Comparison of ENCODE assay signal across 7 cellular contexts in the genomic region with DNA sequence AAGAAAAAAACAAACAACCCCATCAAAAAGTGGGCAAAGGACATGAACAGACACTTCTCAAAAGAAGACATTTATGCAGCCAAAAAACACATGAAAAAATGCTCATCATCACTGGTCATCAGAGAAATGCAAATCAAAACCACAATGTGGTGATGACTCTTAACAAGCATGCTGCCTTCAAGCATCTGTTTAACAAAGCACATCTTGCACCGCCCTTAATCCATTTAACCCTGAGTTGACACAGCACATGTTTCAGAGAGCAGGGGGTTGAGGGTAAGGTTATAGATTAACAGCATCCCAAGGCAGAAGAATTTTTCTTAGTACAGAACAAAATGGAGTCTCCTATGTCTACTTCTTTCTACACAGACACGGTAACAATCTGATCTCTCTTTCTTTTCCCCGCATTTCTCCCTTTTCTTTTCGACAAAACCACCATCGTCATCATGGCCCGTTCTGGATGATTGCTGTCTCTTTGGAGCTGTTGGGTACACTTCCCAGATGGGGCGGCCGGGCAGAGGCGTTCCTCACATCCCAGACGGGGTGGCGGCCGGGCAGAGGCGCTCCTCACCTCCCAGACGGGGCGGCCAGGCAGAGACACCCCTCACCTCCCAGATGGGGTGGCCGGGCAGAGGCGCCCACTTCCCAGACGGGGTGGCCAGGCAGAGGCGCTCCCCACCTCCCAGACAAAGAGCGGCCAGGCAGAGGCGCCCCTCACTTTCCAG. TPM values are rescaled to one million over a fixed set of nuclear protein-coding genes. Genes with fewer than 3 reads are reported as not detected.
DNase-seq lines count a peak whose midpoint lies in the region; ATAC-seq and TF ChIP-seq lines count a peak whose summit lies in the region.
"Not testable (repeated sequence)": the region's sequence is repeated elsewhere in the genome, so short reads cannot be mapped to it uniquely, and the experiment has no call there.

No MANE protein-coding gene starts in this region.

- intact Hi-C loops in posterior vena cava (cut with DNase I), result loop anchor here (10.0 kb wide), 2 partner anchors 125 to 135 kb away; partner anchors contain the start of gene BAG2 (in 1 of the 2)

- not testable (repeated sequence) for H3K27me3 ChIP-seq in SJSA1 (replicated peaks); brain microvascular endothelial cell (replicated peaks); kidney epithelial cell (ENCODE audit: control insufficient read depth, insufficient read depth, low read length)

- DNase-seq in Daoy (ENCODE audit: low read depth) (peak; percentile 25), brain microvascular endothelial cell (peak; percentile 68), fibroblast of mammary gland (ENCODE audit: low read depth) (peak; percentile 85), kidney epithelial cell (ENCODE audit: low read depth) (peak; percentile 28), posterior vena cava (ENCODE audit: low spot score) (peak; percentile 80)
- not testable (repeated sequence) for DNase-seq in SJSA1 (ENCODE audit: low read depth in 1 of 2, low spot score in 2 of 2)

- 0 out of 2 replicates have a peak overlapping the region, but pooled peaks have one; percentile 12 for H3K27ac ChIP-seq in SJSA1
- H3K27ac ChIP-seq in brain microvascular endothelial cell, result not testable (repeated sequence)

- H3K4me1 ChIP-seq in SJSA1 (replicated peaks), result peaks cover 44% of the 10 kb centered on the region

- in situ Hi-C loops in brain microvascular endothelial cell (cut with HindIII; ENCODE audit: low pct_ligation_motif_present, low sequenced_read_pairs), result loop anchor here (25.0 kb wide), 1 partner anchor 123 kb away; no protein-coding TSS in a partner anchor

- not testable (repeated sequence) for H3K36me3 ChIP-seq in SJSA1; brain microvascular endothelial cell (replicated peaks); kidney epithelial cell (ENCODE audit: control insufficient read depth, insufficient read depth, low read length)

- not testable (repeated sequence) for H3K4me3 ChIP-seq in SJSA1; brain microvascular endothelial cell (ENCODE audit: low read depth, low read length); fibroblast of mammary gland (ENCODE audit: control insufficient read depth, low read depth, low read length); kidney epithelial cell (ENCODE audit: low read depth, low read length)

- peak; percentile 68 for ATAC-seq in HG03354 (IDR thresholded peaks at IDR 0.05; ENCODE audit: poor library complexity, severe bottlenecking, unreplicated experiment)

- H3K9me3 ChIP-seq in SJSA1 (replicated peaks), result not testable (repeated sequence)

- TF ChIP-seq CTCF in brain microvascular endothelial cell (IDR thresholded peaks at IDR 0.05; ENCODE audit: low read depth, low read length, missing control alignments); fibroblast of mammary gland (conservative IDR thresholded peaks at IDR 0.05; ENCODE audit: control insufficient read depth, insufficient read depth, low read depth, low read length); kidney epithelial cell (IDR thresholded peaks at IDR 0.05; ENCODE audit: insufficient read depth, low read length, poor library complexity, severe bottlenecking): not testable (repeated sequence)

RNA-seq across cellular contexts. Expression of gene PRIM2, which starts 7.2 kb away (rescaled TPM):
- 103 and 112 TPM in 2 replicates for total RNA-seq in Daoy (2014; rRNA removed; shearing (Covaris generic))
- total RNA-seq in SJSA1 (2014; rRNA removed; shearing (Covaris generic)), result 42.2 and 58.0 TPM in 2 replicates
- total RNA-seq in kidney epithelial cell (16.2 and 17.9 TPM in 2 replicates), posterior vena cava (10 to 100 TPM; 10.8 to 12.8 TPM)
